8 cellular contexts compared by ENCODE assay signal in genomic region chr7:47978790-47979144, GRCh38. TPM values are rescaled to one million over a fixed set of nuclear protein-coding genes. Genes with fewer than 3 reads are reported as not detected.
DNase-seq lines count a peak whose midpoint lies in the region; ATAC-seq and TF ChIP-seq lines count a peak whose summit lies in the region.

No MANE protein-coding gene starts in this region.

- TF ChIP-seq CTCF in AG09309 (IDR thresholded peaks at IDR 0.05; ENCODE audit: control insufficient read depth, insufficient read depth, low read depth, low read length, missing control alignments) = no peak
- TF ChIP-seq CTCF in LNCaP clone FGC (IDR thresholded peaks at IDR 0.05; ENCODE audit: control insufficient read depth, extremely low read depth, insufficient read depth) = no peak
- no peak for TF ChIP-seq CTCF in dorsolateral prefrontal cortex (IDR thresholded peaks at IDR 0.05 in 54 of 56, conservative IDR thresholded peaks at IDR 0.05 in 2 of 56; ENCODE audit: low read depth in 1 of 56, partially characterized antibody in 56 of 56)
- no peak for TF ChIP-seq CTCF in natural killer cell (IDR thresholded peaks at IDR 0.05)

- DNase-seq in AG09309 (ENCODE audit: low read depth) (no peak), LNCaP clone FGC (ENCODE audit: low read depth) (no peak), dorsolateral prefrontal cortex (no peak), natural killer cell (no peak), NCI-H187 treated with DMSO at 0.1 percent for 48 hours (lab: John Stamatoyannopoulos, UW) (no peak)
- no peak for DNase-seq in stimulated activated CD4-positive, alpha-beta T cell treated with anti-CD3 and anti-CD28 coated beads, Interleukin-2, amount 100 ng/mL, for 24 hours

- H3K4me3 ChIP-seq in AG09309 (ENCODE audit: control insufficient read depth, low read depth, low read length) = peak overlapping the region; percentile 59
- peak overlapping the region; percentile 65 for H3K4me3 ChIP-seq in LNCaP clone FGC (ENCODE audit: low read depth, low read length)
- peak overlapping the region; percentile 56 to 92 (median 79) for H3K4me3 ChIP-seq in dorsolateral prefrontal cortex

- no peak for ATAC-seq in natural killer cell
- ATAC-seq in HG02981 (IDR thresholded peaks at IDR 0.05; ENCODE audit: unreplicated experiment) = no peak
- no peak for ATAC-seq in GM18505 (IDR thresholded peaks at IDR 0.05; ENCODE audit: unreplicated experiment)

- TF ChIP-seq POLR2A in GM18505 (IDR thresholded peaks at IDR 0.05; ENCODE audit: borderline replicate concordance, extremely low read depth, insufficient read depth, insufficient read length) = no peak

- H3K4me3 Mint-ChIP-seq in natural killer cell = peak overlapping the region; percentile 98

- H3K27ac ChIP-seq in dorsolateral prefrontal cortex = peak overlapping the region in 51 of 59 donors; percentile 31 to 91 (median 74)

- H3K9me3 Mint-ChIP-seq in natural killer cell = no peaks in the 10 kb centered on the region

- no peaks in the 10 kb centered on the region for H3K27me3 ChIP-seq in dorsolateral prefrontal cortex

- no peaks in the 10 kb centered on the region for H3K27me3 Mint-ChIP-seq in natural killer cell (ENCODE audit: low read depth in 2 of 2)

- H3K36me3 Mint-ChIP-seq in natural killer cell = peaks cover 12% of the 10 kb centered on the region

- peaks cover 35 to 36% of the 10 kb centered on the region in 2 donors for H3K4me1 Mint-ChIP-seq in natural killer cell

- intact Hi-C loops in dorsolateral prefrontal cortex (cut with DNase I) (loop anchor here (2.0 to 10.0 kb wide), 2 partner anchors 110 to 126 kb away; partner anchors contain the start of gene UPP1 (in 1 of the 2)), natural killer cell (cut with micrococcal nuclease) (loop anchor here (5.0 kb wide), 1 partner anchor 109 kb away; the partner anchor contains the start of gene UPP1)

- H3K27ac Mint-ChIP-seq in natural killer cell = peak overlapping the region; percentile 95 to 97

RNA-seq across cellular contexts. Expression of gene HUS1, which starts 0.6 kb away (rescaled TPM):
- 10 to 100 TPM; 24.5 to 61.6 (median 38.5) TPM for total RNA-seq in dorsolateral prefrontal cortex
- total RNA-seq in natural killer cell = 10 to 100 TPM; 55.6 to 75.0 (median 59.3) TPM

RNA-seq across cellular contexts. Expression of gene PKD1L1, which starts 30.5 kb away (rescaled TPM):
- 1 to 10 TPM in 119 of 120 experiments, under 1 TPM in 1; 0.97 to 7.2 (median 2.7) TPM for total RNA-seq in dorsolateral prefrontal cortex
- under 1 TPM; 0.33 to 0.48 (median 0.38) TPM for total RNA-seq in natural killer cell

RNA-seq across cellular contexts. Expression of gene SUN3, which starts 50.1 kb away (rescaled TPM):
- total RNA-seq in dorsolateral prefrontal cortex = 1 to 10 TPM in 20 of 120 experiments, under 1 TPM in 39, not detected in 61; 0.32 to 2.5 (median 0.81) TPM
- 1 to 10 TPM in 1 of 3 donors, not detected in 2; 1.3 TPM for total RNA-seq in natural killer cell

RNA-seq across cellular contexts. Expression of gene C7orf57, which starts 56.6 kb away (rescaled TPM):
- total RNA-seq in dorsolateral prefrontal cortex (1 to 10 TPM in 3 of 120 experiments, under 1 TPM in 16, not detected in 101; 0.20 to 1.7 (median 0.41) TPM), natural killer cell (under 1 TPM in 1 of 3 donors, not detected in 2; 0.85 TPM)
